1 cellular context compared by ENCODE assay signal in genomic region chr2:229124126-229124525, GRCh38.
TF ChIP-seq lines count a peak whose summit lies in the region.

No MANE protein-coding gene starts in this region.

TF ChIP-seq in SK-N-SH, 30 proteins besides CTCF, POLR2A, EP300 and RAD21 (continued from another document):
- TF ChIP-seq IRF3 (IDR thresholded peaks at IDR 0.05; ENCODE audit: low read depth, low read length) (no peak), RFX5 (IDR thresholded peaks at IDR 0.05; ENCODE audit: low read length) (no peak), MXI1 (IDR thresholded peaks at IDR 0.05; ENCODE audit: low read depth, low read length) (no peak), USF2 (IDR thresholded peaks at IDR 0.05; ENCODE audit: borderline replicate concordance, low read depth, low read length) (no peak), TEAD4 (IDR thresholded peaks at IDR 0.05; ENCODE audit: borderline replicate concordance, insufficient read depth) (no peak), YY1 (IDR thresholded peaks at IDR 0.05; ENCODE audit: low read depth) (no peak), FOXJ3 (CRISPR knock-in tag; IDR thresholded peaks at IDR 0.05) (no peak), JUND (IDR thresholded peaks at IDR 0.05) (no peak), RCOR1 (IDR thresholded peaks at IDR 0.05; ENCODE audit: low read length) (no peak)
- TF ChIP-seq, protein P1, sequence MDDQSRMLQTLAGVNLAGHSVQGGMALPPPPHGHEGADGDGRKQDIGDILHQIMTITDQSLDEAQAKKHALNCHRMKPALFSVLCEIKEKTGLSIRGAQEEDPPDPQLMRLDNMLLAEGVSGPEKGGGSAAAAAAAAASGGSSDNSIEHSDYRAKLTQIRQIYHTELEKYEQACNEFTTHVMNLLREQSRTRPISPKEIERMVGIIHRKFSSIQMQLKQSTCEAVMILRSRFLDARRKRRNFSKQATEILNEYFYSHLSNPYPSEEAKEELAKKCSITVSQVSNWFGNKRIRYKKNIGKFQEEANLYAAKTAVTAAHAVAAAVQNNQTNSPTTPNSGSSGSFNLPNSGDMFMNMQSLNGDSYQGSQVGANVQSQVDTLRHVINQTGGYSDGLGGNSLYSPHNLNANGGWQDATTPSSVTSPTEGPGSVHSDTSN (IDR thresholded peaks at IDR 0.05), result no peak
